In the genomic region with DNA sequence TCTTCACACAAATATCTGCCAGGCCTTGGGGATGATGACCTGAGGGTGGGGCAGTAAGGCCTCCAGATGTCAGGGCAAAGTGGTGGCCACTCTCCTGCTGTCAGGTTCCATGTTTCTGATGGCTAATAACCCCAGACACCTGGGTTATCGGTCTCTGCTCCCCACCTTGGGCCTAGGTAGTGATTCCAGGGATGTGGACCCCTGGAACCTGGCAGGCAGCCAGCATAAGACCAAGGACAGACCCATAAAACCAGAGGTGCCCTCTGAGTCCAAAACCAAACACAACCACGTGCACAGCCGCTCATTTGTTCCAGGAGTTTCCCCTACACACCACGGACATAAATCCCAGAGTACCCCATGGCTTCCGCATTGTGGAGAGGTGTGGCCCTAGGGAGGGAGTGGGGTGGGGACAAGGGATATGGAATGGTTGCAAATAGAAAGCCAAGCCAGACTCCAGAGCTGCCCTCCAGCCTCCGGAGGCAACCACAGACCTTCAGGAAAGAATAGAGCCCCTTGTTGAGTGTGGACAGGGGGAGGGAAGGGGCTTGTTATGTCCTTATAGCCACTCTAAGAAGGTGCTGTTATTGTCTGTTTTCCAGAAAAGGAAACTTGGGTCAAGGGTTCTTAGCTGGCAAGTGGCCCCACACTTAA, we compare ENCODE assay signal across 22 cellular contexts. TPM values are rescaled to one million over a fixed set of nuclear protein-coding genes. Genes with fewer than 3 reads are reported as not detected.
DNase-seq lines count a peak whose midpoint lies in the region; FAIRE-seq and TF ChIP-seq lines count a peak whose summit lies in the region.
"Had no signal": no experiment of that assay in that cellular context is flagged by ENCODE, and none has a peak within 500 bp of the region (broad histone marks: within the 10 kb centered on the region; RNA-seq: fewer than 3 reads in every experiment).

No MANE protein-coding gene starts in this region.

- H3K23ac ChIP-seq in H1 (ENCODE audit: insufficient read length), result no peak overlapping the region

- no peak for FAIRE-seq in H1 (lab: Jason Lieb, UNC)
- FAIRE-seq: GM12891, H54, RCC 7860 had no signal

- peak; percentile 20 for DNase-seq in activated CD8-positive, alpha-beta memory T cell treated with anti-CD3 and anti-CD28 coated beads, Interleukin-2, amount 50 U/mL, for 48 hours
- DNase-seq in activated CD8-positive, alpha-beta memory T cell treated with anti-CD3 and anti-CD28 coated beads for 24 hours, result no peak
- DNase-seq in H1 (ENCODE audit: low read depth in 1 of 2, low spot score in 2 of 2), result no peak
- DNase-seq in mesenteric fat pad (ENCODE audit: low spot score), result peak; percentile 30
- no peak for DNase-seq in stimulated activated CD4-positive, alpha-beta T cell treated with anti-CD3 and anti-CD28 coated beads, Interleukin-4, amount 100 ng/mL, for 24 hours
- no peak for DNase-seq in SKM-1 treated with dmso at 0.1 percent for 144 hours (lab: John Stamatoyannopoulos, UW; ENCODE audit: unreplicated experiment)
- no peak for DNase-seq in GM10248 (ENCODE audit: extremely low spot score)
- DNase-seq: CD8-positive, alpha-beta T cell; EL; Kasumi-1; MG63; NCI-H1048; NCI-H1436; NCI-H1930; NCI-H2171 treated with DMSO at 0.1 percent for 48 hours; NCI-H446 treated with DMSO at 0.1 percent for 48 hours; NCI-H748 treated with DMSO at 0.1 percent for 48 hours; Right ventricle myocardium superior had no signal

- H3K23me2 ChIP-seq in H1 (ENCODE audit: low read depth, low read length), result peaks cover 2% of the 10 kb centered on the region; the same call in 1 of the 2 replicates

- H3K79me1 ChIP-seq in H1 (ENCODE audit: low read depth, low read length), result no peaks in the 10 kb centered on the region

- TF ChIP-seq POLR2A in H1 (IDR thresholded peaks at IDR 0.05; ENCODE audit: control extremely low read depth in 1 of 2, low read depth in 2 of 2, low read length in 2 of 2), result no peak

- 82% methylated on average over 6 of the region's 6 CpGs; no CpG with 5 or more reads in 1 of the 2 experiments for WGBS in H1 (ENCODE audit: extremely low coverage in 1 of 2, insufficient coverage in 1 of 2, insufficient read length in 1 of 2, insufficient replicate concordance in 2 of 2, low coverage in 1 of 2, low lambda C conversion rate in 2 of 2, missing lambda C conversion rate in 1 of 2), 2 experiments

- no peak overlapping the region for H3K4me2 ChIP-seq in H1 (ENCODE audit: insufficient read depth in 1 of 2, low read depth in 2 of 2, low read length in 2 of 2)

- H2BK15ac ChIP-seq in H1 (ENCODE audit: low read length), result no peak overlapping the region; the same call in 1 of the 2 replicates

- POLR2A ChIA-PET in H1 (lab: Charles Lee; ENCODE audit: partially characterized antibody) (interaction anchor here (0.7 kb wide), 1 partner anchor 43 kb away, joined by 4 read pairs; no protein-coding TSS in a partner anchor), GM10248 (lab: Yijun Ruan, JAX) (no interaction called here)

- CTCF ChIA-PET in H1 (lab: Charles Lee; ENCODE audit: partially characterized antibody), result interaction anchor here (0.8 to 10.1 kb wide), 10 partner anchors 6 to 182 kb away, joined by 3 to 118 read pairs (median 6); no protein-coding TSS in a partner anchor
- CTCF ChIA-PET in GM10248 (lab: Yijun Ruan, JAX), result interaction anchor here (0.7 to 10.8 kb wide), 4 partner anchors 14 to 78 kb away, joined by 3 to 116 read pairs (median 4); a partner anchor contains a TSS

- no peak overlapping the region for H3K18ac ChIP-seq in H1 (ENCODE audit: extremely low read depth, low read length)

- H3K4me3 ChIP-seq in H1 (ENCODE audit: extremely low read depth in 1 of 4, insufficient read depth in 2 of 4, low read depth in 3 of 4, low read length in 4 of 4), result no peak overlapping the region
- H3K4me3 ChIP-seq: MG63, SK-N-MC had no signal

- no peak overlapping the region for H3K27ac ChIP-seq in H1 (ENCODE audit: low read depth, low read length)
- H3K27ac ChIP-seq: SK-N-MC had no signal

- no peak for TF ChIP-seq CTCF in H1 (IDR thresholded peaks at IDR 0.05; ENCODE audit: control extremely low read depth in 1 of 3, insufficient read depth in 1 of 3, low read depth in 1 of 3, low read length in 3 of 3)
- TF ChIP-seq CTCF in GM10248 (IDR thresholded peaks at IDR 0.05; ENCODE audit: control extremely low read depth, extremely low read depth, low read depth, missing control alignments), result no peak

- H2BK5ac ChIP-seq in H1 (ENCODE audit: low read depth, low read length), result no peak overlapping the region

- no peak overlapping the region for H2BK20ac ChIP-seq in H1 (ENCODE audit: low read length)

- no peaks in the 10 kb centered on the region for H3K79me2 ChIP-seq in H1 (ENCODE audit: control insufficient read depth in 1 of 2, insufficient read depth in 2 of 2, low read length in 2 of 2)

- H4K20me1 ChIP-seq in H1 (replicated peaks in 1 of 2; ENCODE audit: control insufficient read depth in 1 of 2, insufficient read depth in 2 of 2, low read length in 2 of 2), result no peaks in the 10 kb centered on the region

- no peak overlapping the region for H4K91ac ChIP-seq in H1 (replicated peaks; ENCODE audit: insufficient read length, low read length)

- H2AK5ac ChIP-seq in H1 (ENCODE audit: low read depth, low read length), result peak overlapping the region; percentile 84; the same call in 1 of the 2 replicates

- H4K5ac ChIP-seq in H1 (ENCODE audit: insufficient read length, low read depth, low read length), result no peak overlapping the region

- H3K9ac ChIP-seq in H1 (replicated peaks in 1 of 4; ENCODE audit: extremely low read depth in 1 of 4, low read depth in 3 of 4, low read length in 3 of 4), result no peak overlapping the region

- no peak for TF ChIP-seq EP300 in H1 (IDR thresholded peaks at IDR 0.05; ENCODE audit: borderline replicate concordance in 1 of 2, low read depth in 2 of 2, low read length in 2 of 2)

- no peak overlapping the region for H3K56ac ChIP-seq in H1 (replicated peaks; ENCODE audit: insufficient read length, low read depth, low read length)

- no peak overlapping the region for H2AFZ ChIP-seq in H1 (ENCODE audit: low read length)

- no peak for TF ChIP-seq RAD21 in H1 (IDR thresholded peaks at IDR 0.05 in 1 of 2, conservative IDR thresholded peaks at IDR 0.05 in 1 of 2; ENCODE audit: low read depth in 2 of 2, low read length in 2 of 2)

- no peaks in the 10 kb centered on the region for H3K36me3 ChIP-seq in H1 (ENCODE audit: control insufficient read depth in 2 of 4, insufficient read depth in 4 of 4, low read length in 3 of 4)
- H3K36me3 ChIP-seq: MG63 had no signal

- peaks cover 13 to 41% (median 32%) of the 10 kb centered on the region in 4 experiments for H3K27me3 ChIP-seq in H1 (replicated peaks in 1 of 4; ENCODE audit: control insufficient read depth in 3 of 4, extremely low read depth in 1 of 4, insufficient read depth in 3 of 4, low read length in 3 of 4)
- H3K27me3 ChIP-seq: MG63 had no signal

- no peak overlapping the region for H3K14ac ChIP-seq in H1 (ENCODE audit: insufficient read length)

- H2BK120ac ChIP-seq in H1 (replicated peaks; ENCODE audit: low read depth, low read length), result no peak overlapping the region

- peaks cover 6 to 24% (median 19%) of the 10 kb centered on the region in 4 experiments for H3K4me1 ChIP-seq in H1 (replicated peaks in 1 of 4; ENCODE audit: control insufficient read depth in 3 of 4, insufficient read depth in 4 of 4, low read length in 3 of 4)

- H3K4ac ChIP-seq in H1 (replicated peaks; ENCODE audit: insufficient read length, low read depth, low read length), result no peak overlapping the region

- no peak overlapping the region for H4K8ac ChIP-seq in H1 (ENCODE audit: extremely low read depth, insufficient read depth, low read length)

- H3K9me3 ChIP-seq in H1 (ENCODE audit: insufficient read depth in 2 of 2, low read depth in 1 of 2, low read length in 1 of 2), result no peaks in the 10 kb centered on the region
- H3K9me3 ChIP-seq: MG63 had no signal

- peak overlapping the region; percentile 68; the same call in 1 of the 2 replicates for H2BK12ac ChIP-seq in H1 (ENCODE audit: low read depth, low read length)

TF ChIP-seq in H1, 55 proteins besides CTCF, POLR2A, EP300 and RAD21 (continues in another document):
- no peak for TF ChIP-seq TCF12 (IDR thresholded peaks at IDR 0.05; ENCODE audit: low read depth, low read length)
- TF ChIP-seq CREB1 (IDR thresholded peaks at IDR 0.05), result no peak

RNA-seq across cellular contexts. Expression of a gene that starts 23.8 kb away (rescaled TPM):
- 25.0 and 28.1 TPM in 2 replicates for total RNA-seq in H1 (2021; fragmentation: NEBNext Ultra II Directional; extraction: Animal tissue kit (Norgen Biotek cat#: 25700))
- 38.8 and 47.8 TPM in 2 replicates for polyA plus RNA-seq in H1 (2011; rRNA removed)
- 52.6 TPM for polyA plus RNA-seq in H1 (2011; cell fraction: cytosol; rRNA removed)
- polyA plus RNA-seq in H1 (2011; cell fraction: nucleus; rRNA removed), result 25.3 TPM
- polyA plus RNA-seq in H1 (2012, experiment 1 of 2), result 17.5 to 37.1 TPM (median 30.7 TPM) in 4 replicates
- 28.3 TPM for polyA plus RNA-seq in H1 (2012, experiment 2 of 2)
- polyA plus RNA-seq in H1 (2013, experiment 1 of 2), result 15.9 TPM
- polyA plus RNA-seq in H1 (2013, experiment 2 of 2), result 17.1 TPM
- polyA minus RNA-seq in H1 (2011; rRNA and poly(A)+ RNA removed), result 15.7 and 23.1 TPM in 2 replicates
- 16.4 TPM for polyA minus RNA-seq in H1 (2011; cell fraction: cytosol; rRNA and poly(A)+ RNA removed)
- 14.4 TPM for polyA minus RNA-seq in H1 (2011; cell fraction: nucleus; rRNA and poly(A)+ RNA removed)
- 104 TPM for total RNA-seq in mesenteric fat pad

RNA-seq across cellular contexts. Expression of a gene that starts 25.5 kb away (rescaled TPM):
- total RNA-seq in H1 (2021; fragmentation: NEBNext Ultra II Directional; extraction: Animal tissue kit (Norgen Biotek cat#: 25700)), result 0.33 and 0.69 TPM in 2 replicates
- 0.14 and 0.32 TPM in 2 replicates for polyA plus RNA-seq in H1 (2011; rRNA removed)
- polyA plus RNA-seq in H1 (2011; cell fraction: cytosol; rRNA removed), result 0.22 TPM
- polyA plus RNA-seq in H1 (2011; cell fraction: nucleus; rRNA removed), result 0.19 TPM
- 0.36 to 0.56 TPM (median 0.50 TPM) in 4 replicates for polyA plus RNA-seq in H1 (2012, experiment 1 of 2)
- not detected for polyA plus RNA-seq in H1 (2012, experiment 2 of 2)
- 0.28 TPM for polyA plus RNA-seq in H1 (2013, experiment 1 of 2)
- 0.18 TPM for polyA plus RNA-seq in H1 (2013, experiment 2 of 2)
- polyA minus RNA-seq in H1 (2011; rRNA and poly(A)+ RNA removed), result 0.38 and 0.54 TPM in 2 replicates
- polyA minus RNA-seq in H1 (2011; cell fraction: cytosol; rRNA and poly(A)+ RNA removed), result not detected
- 0.60 TPM for polyA minus RNA-seq in H1 (2011; cell fraction: nucleus; rRNA and poly(A)+ RNA removed)
- 13.3 TPM for total RNA-seq in mesenteric fat pad

RNA-seq across cellular contexts. Expression of a gene that starts 37.3 kb away (rescaled TPM):
- 2.1 and 2.3 TPM in 2 replicates for total RNA-seq in H1 (2021; fragmentation: NEBNext Ultra II Directional; extraction: Animal tissue kit (Norgen Biotek cat#: 25700))
- polyA plus RNA-seq in H1 (2011; rRNA removed), result 0.58 and 0.98 TPM in 2 replicates
- polyA plus RNA-seq in H1 (2011; cell fraction: cytosol; rRNA removed), result 0.81 TPM
- polyA plus RNA-seq in H1 (2011; cell fraction: nucleus; rRNA removed), result 0.78 TPM
- 0.81 to 1.4 TPM (median 1.2 TPM) in 4 replicates for polyA plus RNA-seq in H1 (2012, experiment 1 of 2)
- 0.38 TPM for polyA plus RNA-seq in H1 (2012, experiment 2 of 2)
- 1.3 TPM for polyA plus RNA-seq in H1 (2013, experiment 1 of 2)
- polyA plus RNA-seq in H1 (2013, experiment 2 of 2), result 1.1 TPM
- 0.76 and 1.1 TPM in 2 replicates for polyA minus RNA-seq in H1 (2011; rRNA and poly(A)+ RNA removed)
- 0.59 TPM for polyA minus RNA-seq in H1 (2011; cell fraction: cytosol; rRNA and poly(A)+ RNA removed)
- 2.8 TPM for polyA minus RNA-seq in H1 (2011; cell fraction: nucleus; rRNA and poly(A)+ RNA removed)
- 23.5 TPM for total RNA-seq in mesenteric fat pad

Comparison
In these comparisons a context has a peak if more than half of its experiments do, and no peak if none do; other contexts are left out.
1. DNase-seq: peak in activated CD8-positive, alpha-beta memory T cell treated with anti-CD3 and anti-CD28 coated beads, Interleukin-2, amount 50 U/mL, for 48 hours (single experiment) and mesenteric fat pad (single experiment); none in activated CD8-positive, alpha-beta memory T cell treated with anti-CD3 and anti-CD28 coated beads for 24 hours (single experiment), H1 (0 of 2), stimulated activated CD4-positive, alpha-beta T cell treated with anti-CD3 and anti-CD28 coated beads, Interleukin-4, amount 100 ng/mL, for 24 hours (single experiment), SKM-1 treated with dmso at 0.1 percent for 144 hours (single experiment) and GM10248 (single experiment).